In the genomic region with DNA sequence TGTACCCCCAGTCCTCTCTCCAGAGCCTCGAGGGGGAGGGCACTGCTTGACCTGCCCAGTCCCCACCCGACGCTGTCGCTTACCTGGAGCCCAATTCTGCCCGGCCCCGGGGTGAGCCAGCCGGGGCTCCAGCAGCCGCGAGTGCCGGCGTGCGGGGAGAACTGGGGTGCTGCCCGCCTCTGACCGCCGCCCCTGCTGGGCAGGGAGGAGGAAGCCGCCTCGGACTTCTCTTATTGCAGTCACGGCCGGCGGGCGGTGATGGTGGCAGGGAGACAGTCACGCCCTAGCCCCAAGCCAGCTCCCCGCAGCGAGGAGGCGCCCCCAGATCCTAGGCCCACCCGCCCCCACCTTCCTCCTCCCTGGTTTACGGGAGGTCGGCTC, we compare ENCODE assay signal across 9 cellular contexts. TPM values are rescaled to one million over a fixed set of nuclear protein-coding genes. Genes with fewer than 3 reads are reported as not detected.
A peak's percentile ranks its signal among the peaks of the same experiment; 100 is the strongest.
DNase-seq lines count a peak whose midpoint lies in the region; ATAC-seq and TF ChIP-seq lines count a peak whose summit lies in the region.
"Had no signal": no experiment of that assay in that cellular context is flagged by ENCODE, and none has a peak within 500 bp of the region (broad histone marks: within the 10 kb centered on the region; RNA-seq: fewer than 3 reads in every experiment).

A gene (minus strand): TSS at position 204 of the 381 bp plus-strand sequence. CDS start 11,269 bp downstream, outside the sequence.

- peaks cover 0 to 2% (median 0%) of the 10 kb centered on the region in 7 donors for H3K9me3 Mint-ChIP-seq in CD14-positive monocyte

- peaks cover 64% of the 10 kb centered on the region for H3K4me1 Mint-ChIP-seq in CD14-positive monocyte

- H3K27me3 Mint-ChIP-seq in CD14-positive monocyte (ENCODE audit: low read depth in 3 of 3) = peaks cover 0 to 2% (median 0%) of the 10 kb centered on the region in 3 donors

- H2BK15ac ChIP-seq in neuronal stem cell (ENCODE audit: low read length) = peak within 1 kb of the TSS; percentile 27

- peak within 1 kb of the TSS in 6 of 7 donors; percentile 98 to 100 (median 99) for H3K27ac Mint-ChIP-seq in CD14-positive monocyte

- intact Hi-C loops in CD14-positive monocyte (cut with micrococcal nuclease) = loop anchor here in 1 of 2 donors (2.0 to 5.0 kb wide), 2 partner anchors 14 to 633 kb away; no protein-coding TSS in a partner anchor

- H3K9me3 ChIP-seq in SU-DHL-6 (ENCODE audit: insufficient read depth, low read length) (no peaks in the 10 kb centered on the region), neuronal stem cell (replicated peaks in 1 of 2; ENCODE audit: control insufficient read depth in 2 of 2, insufficient read depth in 1 of 2, low read depth in 1 of 2, low read length in 2 of 2) (no peaks in the 10 kb centered on the region)

- no peaks in the 10 kb centered on the region for H3F3A ChIP-seq in SU-DHL-6 (ENCODE audit: insufficient read depth)

- H3K9ac ChIP-seq in SU-DHL-6 (ENCODE audit: low read length) (no peak within 1 kb of the TSS), neuronal stem cell (ENCODE audit: low read depth, low read length, poor library complexity) (no peak within 1 kb of the TSS)

- H2AFZ ChIP-seq in SU-DHL-6 (ENCODE audit: low read depth, low read length, severe bottlenecking) = no peak within 1 kb of the TSS
- H2AFZ ChIP-seq in neuronal stem cell (ENCODE audit: low read length) = peak within 1 kb of the TSS; percentile 50

- H2BK120ac ChIP-seq in neuronal stem cell (ENCODE audit: low read depth, low read length) = no peak within 1 kb of the TSS

- no peak within 1 kb of the TSS for H3K14ac ChIP-seq in neuronal stem cell (ENCODE audit: low read length)

- H3K27ac ChIP-seq in SU-DHL-6 (ENCODE audit: low read depth, low read length) (no peak within 1 kb of the TSS), neuronal stem cell (replicated peaks; ENCODE audit: low read length) (no peak within 1 kb of the TSS)

- H3K18ac ChIP-seq in neuronal stem cell (ENCODE audit: low read length) = peak within 1 kb of the TSS; percentile 86

- peak within 1 kb of the TSS; percentile 56 for H2BK5ac ChIP-seq in neuronal stem cell (ENCODE audit: low read length)

- no peak for TF ChIP-seq CTCF in CD14-positive monocyte (IDR thresholded peaks at IDR 0.05)
- no peak for TF ChIP-seq CTCF in SU-DHL-6 (IDR thresholded peaks at IDR 0.05; ENCODE audit: insufficient read depth, low read length, poor library complexity, severe bottlenecking)
- TF ChIP-seq CTCF in fibroblast of pulmonary artery (IDR thresholded peaks at IDR 0.05; ENCODE audit: low read length, missing control alignments) = no peak

- peak within 1 kb of the TSS; percentile 46 for H3K23ac ChIP-seq in neuronal stem cell (ENCODE audit: low read depth, low read length, poor library complexity)

- peak within 1 kb of the TSS; percentile 94 to 96 for H3K4me3 Mint-ChIP-seq in CD14-positive monocyte

- H4K91ac ChIP-seq in neuronal stem cell (ENCODE audit: low read depth, low read length, poor library complexity) = no peak within 1 kb of the TSS

- DNase-seq in CD14-positive monocyte (ENCODE audit: low spot score) (peak; percentile 77), fibroblast of pulmonary artery (ENCODE audit: low read depth) (no peak), neuronal stem cell (ENCODE audit: low spot score) (no peak), NCI-H1092 (lab: John Stamatoyannopoulos, UW) (no peak), NCI-H82 (lab: John Stamatoyannopoulos, UW) (no peak), HuH-7.5 (ENCODE audit: low spot score) (no peak)
- DNase-seq: SHP77 had no signal

- H3K36me3 Mint-ChIP-seq in CD14-positive monocyte = peaks cover 20 to 41% of the 10 kb centered on the region in 2 donors

- H4K8ac ChIP-seq in neuronal stem cell (ENCODE audit: low read depth, low read length) = no peak within 1 kb of the TSS

- no peaks in the 10 kb centered on the region for H4K20me1 ChIP-seq in SU-DHL-6 (ENCODE audit: low read depth, low read length)

- H3K4ac ChIP-seq in neuronal stem cell (ENCODE audit: low read length) = no peak within 1 kb of the TSS

- H3K9me2 ChIP-seq in SU-DHL-6 (replicated peaks; ENCODE audit: insufficient read depth, low read length) = no peaks in the 10 kb centered on the region

- H3K79me1 ChIP-seq in neuronal stem cell (ENCODE audit: low read depth, low read length) = no peaks in the 10 kb centered on the region

- H3K4me2 ChIP-seq in SU-DHL-6 (ENCODE audit: low read depth, low read length, poor library complexity, severe bottlenecking) (peak within 1 kb of the TSS; percentile 14), neuronal stem cell (ENCODE audit: insufficient read depth, low read length, poor library complexity, severe bottlenecking) (peak within 1 kb of the TSS; percentile 69)

- H3K27me3 ChIP-seq in SU-DHL-6 (ENCODE audit: low read length) (no peaks in the 10 kb centered on the region), neuronal stem cell (ENCODE audit: control insufficient read depth in 3 of 3, insufficient read depth in 3 of 3, low read depth in 1 of 3, low read length in 3 of 3) (peaks cover 0 to 36% (median 15%) of the 10 kb centered on the region in 3 experiments)

- no peak within 1 kb of the TSS for H3K4me3 ChIP-seq in SU-DHL-6 (ENCODE audit: insufficient read depth, low read length, poor library complexity, severe bottlenecking)
- H3K4me3 ChIP-seq in fibroblast of pulmonary artery (replicated peaks; ENCODE audit: low read depth, low read length) = peak within 1 kb of the TSS; percentile 30
- H3K4me3 ChIP-seq in neuronal stem cell (ENCODE audit: low read length in 2 of 2) = peak within 1 kb of the TSS in 1 of 2 donors; percentile 72

- peaks cover 1 to 17% of the 10 kb centered on the region in 2 donors for H3K4me1 ChIP-seq in neuronal stem cell (ENCODE audit: control insufficient read depth in 2 of 2, insufficient read depth in 1 of 2, low read depth in 1 of 2, low read length in 2 of 2)

- H3K36me3 ChIP-seq in SU-DHL-6 (ENCODE audit: low read length) (no peaks in the 10 kb centered on the region), neuronal stem cell (replicated peaks in 1 of 2; ENCODE audit: control insufficient read depth in 2 of 2, insufficient read depth in 2 of 2, low read length in 2 of 2) (no peaks in the 10 kb centered on the region)

- no CpG with 5 or more reads among the region's 28 CpGs for WGBS in neuronal stem cell (ENCODE audit: extremely low coverage in 2 of 2, insufficient read length in 2 of 2, insufficient replicate concordance in 1 of 2), 2 donors

- H2AK5ac ChIP-seq in neuronal stem cell (ENCODE audit: low read depth, low read length) = peak within 1 kb of the TSS; percentile 8

- no peak within 1 kb of the TSS for H2BK12ac ChIP-seq in neuronal stem cell (ENCODE audit: low read length)

- ATAC-seq in HG03460 (IDR thresholded peaks at IDR 0.05; ENCODE audit: unreplicated experiment) = no peak

- H3K79me2 ChIP-seq in SU-DHL-6 (ENCODE audit: insufficient read depth, low read length) = no peaks in the 10 kb centered on the region

RNA-seq across cellular contexts. Expression of the gene that starts here (rescaled TPM):
- 100 to 1,000 TPM; 371 to 571 TPM for polyA plus RNA-seq in CD14-positive monocyte
- 0.03 TPM for polyA plus RNA-seq in neuronal stem cell (2013, experiment 1 of 2)
- 0.01 TPM for polyA plus RNA-seq in neuronal stem cell (2013, experiment 2 of 2)
